Comparison of ENCODE assay signal across 13 cellular contexts in genomic region chr5:134813407-134813806, GRCh38. TPM values are rescaled to one million over a fixed set of nuclear protein-coding genes. Genes with fewer than 3 reads are reported as not detected.
A peak's percentile ranks its signal among the peaks of the same experiment; 100 is the strongest.
DNase-seq lines count a peak whose midpoint lies in the region; ATAC-seq and TF ChIP-seq lines count a peak whose summit lies in the region.
"Had no signal": no experiment of that assay in that cellular context is flagged by ENCODE, and none has a peak within 500 bp of the region (broad histone marks: within the 10 kb centered on the region; RNA-seq: fewer than 3 reads in every experiment).

No MANE protein-coding gene starts in this region.

- H3K4me2 ChIP-seq in DND-41 (ENCODE audit: insufficient read depth, low read length) = no peak overlapping the region

- peaks cover 4% of the 10 kb centered on the region for H3K36me3 Mint-ChIP-seq in activated naive CD8-positive, alpha-beta T cell

- H3K4me1 Mint-ChIP-seq in activated naive CD8-positive, alpha-beta T cell (ENCODE audit: low read depth) = peaks cover 8% of the 10 kb centered on the region

- peak overlapping the region; percentile 77 for H3K27ac Mint-ChIP-seq in activated naive CD8-positive, alpha-beta T cell

- H3K4me1 ChIP-seq in DND-41 (ENCODE audit: insufficient read depth, low read length) = no peaks in the 10 kb centered on the region
- H3K4me1 ChIP-seq: esophagus squamous epithelium, uterus had no signal

- H3K9me3 Mint-ChIP-seq in activated naive CD8-positive, alpha-beta T cell (ENCODE audit: low read depth) = no peaks in the 10 kb centered on the region

- no peak overlapping the region for H3K27ac ChIP-seq in DND-41 (ENCODE audit: low read length)
- H3K27ac ChIP-seq: esophagus squamous epithelium, uterus had no signal

- no peaks in the 10 kb centered on the region for H3K9me3 ChIP-seq in DND-41 (ENCODE audit: insufficient read depth, low read length, severe bottlenecking)
- H3K9me3 ChIP-seq: esophagus squamous epithelium, uterus had no signal

- TF ChIP-seq CTCF in DND-41 (IDR thresholded peaks at IDR 0.05; ENCODE audit: borderline replicate concordance, extremely low read depth, low read length, poor library complexity, severe bottlenecking) = no peak

- no peaks in the 10 kb centered on the region for H3K79me2 ChIP-seq in DND-41 (ENCODE audit: insufficient read depth, low read length)

- H4K20me1 ChIP-seq in DND-41 (ENCODE audit: insufficient read depth, low read length) = no peaks in the 10 kb centered on the region

- H3K27me3 Mint-ChIP-seq in activated naive CD8-positive, alpha-beta T cell = no peaks in the 10 kb centered on the region

- ATAC-seq in DND-41 (ENCODE audit: insufficient read depth, low read depth) (peak; percentile 71), GM18858 (IDR thresholded peaks at IDR 0.05; ENCODE audit: unreplicated experiment) (peak; percentile 54)

- H3K4me3 ChIP-seq in DND-41 (ENCODE audit: low read depth in 1 of 2, low read length in 2 of 2) = no peak overlapping the region
- no peak overlapping the region for H3K4me3 ChIP-seq in Jurkat, Clone E6-1 (ENCODE audit: low read length)
- H3K4me3 ChIP-seq: esophagus squamous epithelium, uterus had no signal

- H2AFZ ChIP-seq in DND-41 (ENCODE audit: low read depth, low read length) = no peak overlapping the region

- H3K4me3 Mint-ChIP-seq in activated naive CD8-positive, alpha-beta T cell = no peak overlapping the region

- H3K9ac ChIP-seq in DND-41 (ENCODE audit: low read depth, low read length) = no peak overlapping the region

- peak; percentile 26 for DNase-seq in DND-41
- peak; percentile 91 for DNase-seq in Jurkat, Clone E6-1 (ENCODE audit: low read depth, low spot score)
- DNase-seq in medulla oblongata (ENCODE audit: extremely low spot score) = no peak
- no peak for DNase-seq in NCI-H1417 treated with DMSO at 0.1 percent for 48 hours (lab: John Stamatoyannopoulos, UW)
- no peak for DNase-seq in activated CD8-positive, alpha-beta memory T cell treated with anti-CD3 and anti-CD28 coated beads, Interleukin-2, amount 50 U/mL, for 48 hours
- no peak for DNase-seq in T-helper 9 cell
- DNase-seq: Calu3, esophagus squamous epithelium, NCI-H446 treated with DMSO at 0.1 percent for 48 hours, SW 1271, uterus had no signal

- H3K27me3 ChIP-seq in DND-41 (ENCODE audit: insufficient read depth, low read length, poor library complexity) = no peaks in the 10 kb centered on the region
- H3K27me3 ChIP-seq: esophagus squamous epithelium, uterus had no signal

- H3K36me3 ChIP-seq in DND-41 (ENCODE audit: insufficient read depth, low read length) = peaks cover 92% of the 10 kb centered on the region
- H3K36me3 ChIP-seq: uterus had no signal

RNA-seq across cellular contexts. Expression of gene C5orf24, which starts 32.4 kb away (rescaled TPM):
- polyA plus RNA-seq in Jurkat, Clone E6-1 (2012; ENCODE audit: insufficient read depth, insufficient read length) = 53.3 TPM

RNA-seq across cellular contexts. Expression of gene DDX46, which starts 54.8 kb away (rescaled TPM):
- polyA plus RNA-seq in Jurkat, Clone E6-1 (2012; ENCODE audit: insufficient read depth, insufficient read length) = 82.1 TPM

Comparison
In these comparisons a context has a peak if more than half of its experiments do, and no peak if none do; other contexts are left out.
1. DNase-seq: peak in DND-41 (single experiment) and Jurkat, Clone E6-1 (single experiment); none in medulla oblongata (single experiment), NCI-H1417 treated with DMSO at 0.1 percent for 48 hours (single experiment), activated CD8-positive, alpha-beta memory T cell treated with anti-CD3 and anti-CD28 coated beads, Interleukin-2, amount 50 U/mL, for 48 hours (single experiment) and T-helper 9 cell (single experiment).